ENCODE assay signal across 17 cellular contexts in genomic region chr7:99201027-99201426, GRCh38. TPM values are rescaled to one million over a fixed set of nuclear protein-coding genes. Genes with fewer than 3 reads are reported as not detected.
DNase-seq lines count a peak whose midpoint lies in the region; ATAC-seq, FAIRE-seq and TF ChIP-seq lines count a peak whose summit lies in the region.
"Had no signal": no experiment of that assay in that cellular context is flagged by ENCODE, and none has a peak within 500 bp of the region (broad histone marks: within the 10 kb centered on the region; RNA-seq: fewer than 3 reads in every experiment).

No MANE protein-coding gene starts in this region.

- no peaks in the 10 kb centered on the region for H3K27me3 Mint-ChIP-seq in T-helper 2 cell treated with Interferon-gamma antibody and Interleukin-4, amounts not matched to agents 5 μg/mL and 100 μg/mL, for 36 hours (ENCODE audit: low read depth)

- H3K36me3 ChIP-seq in BJ (ENCODE audit: control insufficient read depth, insufficient read depth, low read length) (no peaks in the 10 kb centered on the region), MG63 (no peaks in the 10 kb centered on the region), lung (ENCODE audit: control insufficient read depth in 2 of 2, insufficient read depth in 2 of 2, low read length in 2 of 2) (no peaks in the 10 kb centered on the region)
- H3K36me3 ChIP-seq: colonic mucosa, heart left ventricle had no signal

- ATAC-seq in lung (ENCODE audit: insufficient read depth, low FRiP score) (peak; percentile 63), GM21515 (IDR thresholded peaks at IDR 0.05; ENCODE audit: unreplicated experiment) (no peak)
- ATAC-seq: activated CD8-positive, alpha-beta T cell treated with anti-CD3 and anti-CD28 coated beads, Interleukin-2, amount 10 ng/mL, durations not matched to agents 7 days and 5 days; heart left ventricle had no signal

- no peaks in the 10 kb centered on the region for H3K36me3 Mint-ChIP-seq in T-helper 2 cell treated with Interferon-gamma antibody and Interleukin-4, amounts not matched to agents 5 μg/mL and 100 μg/mL, for 36 hours (ENCODE audit: low read depth)

- peak; percentile 63 for DNase-seq in BJ (ENCODE audit: low read depth)
- peak; percentile 59 for DNase-seq in MG63
- DNase-seq in epithelial cell of prostate (ENCODE audit: low read depth, low spot score) = peak; percentile 99
- DNase-seq in lung (ENCODE audit: low spot score) = no peak
- no peak for DNase-seq in T-helper 2 cell treated with Interferon-gamma antibody and Interleukin-4, amounts not matched to agents 5 μg/mL and 100 μg/mL, for 36 hours (ENCODE audit: low spot score)
- DNase-seq in NCI-H510A treated with DMSO at 0.1 percent for 48 hours (lab: John Stamatoyannopoulos, UW) = no peak
- no peak for DNase-seq in D721Med (ENCODE audit: insufficient read length, low spot score)
- DNase-seq: activated CD8-positive, alpha-beta T cell treated with anti-CD3 and anti-CD28 coated beads, Interleukin-2, amount 10 ng/mL, durations not matched to agents 7 days and 5 days; activated naive CD4-positive, alpha-beta T cell treated with Interleukin-2 at 50 U/mL for 16 hours; CD4-positive, alpha-beta T cell; colonic mucosa; heart left ventricle; NCI-H1436 had no signal

- H3K27me3 ChIP-seq in BJ (ENCODE audit: control insufficient read depth, insufficient read depth, low read length) = no peaks in the 10 kb centered on the region
- no peaks in the 10 kb centered on the region for H3K27me3 ChIP-seq in MG63
- H3K27me3 ChIP-seq in lung (ENCODE audit: control insufficient read depth, insufficient read depth) = no peaks in the 10 kb centered on the region
- H3K27me3 ChIP-seq: colonic mucosa, heart left ventricle had no signal

- TF ChIP-seq CTCF in BJ (IDR thresholded peaks at IDR 0.05; ENCODE audit: insufficient read depth, low read depth, low read length) (no peak), lung (IDR thresholded peaks at IDR 0.05; ENCODE audit: control extremely low read depth, extremely low read depth) (no peak), D721Med (IDR thresholded peaks at IDR 0.05; ENCODE audit: insufficient read depth, missing control alignments) (no peak)

- peak overlapping the region; percentile 100 for H3K27ac ChIP-seq in epithelial cell of prostate
- H3K27ac ChIP-seq in lung (ENCODE audit: low read depth in 1 of 2, low read length in 1 of 2) = peak overlapping the region in 1 of 2 donors; percentile 65
- H3K27ac ChIP-seq: colonic mucosa, heart left ventricle, parathyroid adenoma had no signal

- H3K9me3 Mint-ChIP-seq in T-helper 2 cell treated with Interferon-gamma antibody and Interleukin-4, amounts not matched to agents 5 μg/mL and 100 μg/mL, for 36 hours = peaks cover 30% of the 10 kb centered on the region

- 68 to 81% methylated on average over 2 of the region's 2 CpGs for WGBS in lung, 2 donors

- H3K9me3 ChIP-seq in MG63 (peaks cover 7% of the 10 kb centered on the region; the same call in 1 of the 2 replicates), lung (ENCODE audit: control insufficient read depth in 2 of 2, insufficient read depth in 1 of 2, low read length in 1 of 2) (peaks cover 2 to 8% of the 10 kb centered on the region in 2 donors)
- H3K9me3 ChIP-seq: colonic mucosa had no signal

- FAIRE-seq in D721Med (lab: Jason Lieb, UNC) = no peak

- peaks cover 2% of the 10 kb centered on the region for H3K4me1 Mint-ChIP-seq in T-helper 2 cell treated with Interferon-gamma antibody and Interleukin-4, amounts not matched to agents 5 μg/mL and 100 μg/mL, for 36 hours (ENCODE audit: low read depth)
- H3K4me1 Mint-ChIP-seq: memory B cell had no signal

- H3K4me3 ChIP-seq in BJ (ENCODE audit: low read depth, low read length) = no peak overlapping the region
- H3K4me3 ChIP-seq in MG63 = no peak overlapping the region
- no peak overlapping the region for H3K4me3 ChIP-seq in lung
- H3K4me3 ChIP-seq: colonic mucosa, heart left ventricle had no signal

- no peak overlapping the region for H3K4me3 Mint-ChIP-seq in T-helper 2 cell treated with Interferon-gamma antibody and Interleukin-4, amounts not matched to agents 5 μg/mL and 100 μg/mL, for 36 hours
- H3K4me3 Mint-ChIP-seq: activated CD8-positive, alpha-beta T cell treated with anti-CD3 and anti-CD28 coated beads, Interleukin-2, amount 10 ng/mL, durations not matched to agents 7 days and 5 days; CD4-positive, alpha-beta T cell; memory B cell; T-helper 1 cell treated with Interleukin-12 subunit alpha and Interleukin-12 subunit beta and Interleukin-4 antibody, amounts not matched to agents 30 μg/mL and 1 μg/mL, for 36 hours had no signal

- H3K27ac Mint-ChIP-seq in T-helper 2 cell treated with Interferon-gamma antibody and Interleukin-4, amounts not matched to agents 5 μg/mL and 100 μg/mL, for 36 hours = no peak overlapping the region
- H3K27ac Mint-ChIP-seq: activated CD8-positive, alpha-beta T cell treated with anti-CD3 and anti-CD28 coated beads, Interleukin-2, amount 10 ng/mL, durations not matched to agents 7 days and 5 days; CD4-positive, alpha-beta T cell; memory B cell; T-helper 1 cell treated with Interleukin-12 subunit alpha and Interleukin-12 subunit beta and Interleukin-4 antibody, amounts not matched to agents 30 μg/mL and 1 μg/mL, for 36 hours had no signal

- CTCF ChIA-PET in BJ (lab: Yijun Ruan, JAX) = interaction anchor here (0.8 to 1.0 kb wide), 2 partner anchors 9 to 11 kb away, joined by 3 read pairs; no protein-coding TSS in a partner anchor

- H3K4me1 ChIP-seq in lung (ENCODE audit: control insufficient read depth in 2 of 2, insufficient read depth in 2 of 2, low read length in 2 of 2) = no peaks in the 10 kb centered on the region
- H3K4me1 ChIP-seq: colonic mucosa, heart left ventricle, parathyroid adenoma had no signal

- POLR2A ChIA-PET in BJ (lab: Charles Lee) = no interaction called here

RNA-seq across cellular contexts. Expression of gene KPNA7, which starts 6.9 kb away (rescaled TPM):
- polyA plus RNA-seq in BJ (2011; rRNA removed) = not detected in 2 replicates
- not detected in 2 replicates for polyA minus RNA-seq in BJ (2011; rRNA and poly(A)+ RNA removed)
- not detected in 2 replicates for total RNA-seq in MG63 (2014; rRNA removed; shearing (Covaris generic); ENCODE audit: low replicate concordance)
- total RNA-seq in lung = 1 to 10 TPM in 1 of 2 donors, under 1 TPM in 1; 0.40 to 1.3 TPM
- polyA plus RNA-seq in lung = under 1 TPM; 0.55 to 0.58 TPM
- total RNA-seq: activated CD8-positive, alpha-beta T cell treated with anti-CD3 and anti-CD28 coated beads, Interleukin-2, amount 10 ng/mL, durations not matched to agents 7 days and 5 days; CD4-positive, alpha-beta T cell; heart left ventricle had no signal
- polyA plus RNA-seq: heart left ventricle had no signal

RNA-seq across cellular contexts. Expression of gene SMURF1, which starts 57.1 kb away (rescaled TPM):
- polyA plus RNA-seq in BJ (2011; rRNA removed) (14.0 and 15.4 TPM in 2 replicates), lung (10 to 100 TPM in 1 of 2 donors, 1 to 10 TPM in 1; 9.0 to 12.4 TPM)
- polyA minus RNA-seq in BJ (2011; rRNA and poly(A)+ RNA removed) = 12.0 and 12.2 TPM in 2 replicates
- 14.2 and 15.5 TPM in 2 replicates for total RNA-seq in MG63 (2014; rRNA removed; shearing (Covaris generic); ENCODE audit: low replicate concordance)
- total RNA-seq in lung = 10 to 100 TPM; 30.6 to 36.4 TPM

Comparison
In these comparisons a context has a peak if more than half of its experiments do, and no peak if none do; other contexts are left out.
1. DNase-seq: peak in BJ (single experiment), MG63 (single experiment) and epithelial cell of prostate (single experiment); none in lung (single experiment), T-helper 2 cell treated with Interferon-gamma antibody and Interleukin-4, amounts not matched to agents 5 μg/mL and 100 μg/mL, for 36 hours (single experiment), NCI-H510A treated with DMSO at 0.1 percent for 48 hours (single experiment) and D721Med (single experiment).